Comparison of ENCODE assay signal across 14 cellular contexts in the genomic region with DNA sequence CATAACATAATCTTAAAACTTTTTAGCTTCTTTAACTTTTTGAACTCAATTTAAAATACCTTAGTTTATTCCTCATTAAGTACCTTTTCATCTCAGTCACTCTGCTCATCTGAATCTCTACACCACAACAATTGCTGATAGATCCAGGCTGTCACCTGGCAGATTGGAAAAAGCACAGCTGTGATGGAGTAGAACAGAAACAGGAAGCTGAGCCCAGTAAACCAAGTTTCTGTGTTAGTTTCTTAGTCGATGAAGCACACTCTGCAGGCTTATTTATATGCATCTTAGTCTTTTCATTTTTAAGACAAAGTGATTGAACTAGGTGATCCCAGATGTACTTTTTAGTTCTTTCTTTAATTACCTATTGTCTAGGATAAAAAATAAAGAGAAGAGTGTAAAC.
A peak's percentile ranks its signal among the peaks of the same experiment; 100 is the strongest.
DNase-seq lines count a peak whose midpoint lies in the region; ATAC-seq and TF ChIP-seq lines count a peak whose summit lies in the region.
"Had no signal": no experiment of that assay in that cellular context is flagged by ENCODE, and none has a peak within 500 bp of the region (broad histone marks: within the 10 kb centered on the region; RNA-seq: fewer than 3 reads in every experiment).

No MANE protein-coding gene starts in this region.

- TF ChIP-seq CTCF in osteocyte (IDR thresholded peaks at IDR 0.05) = no peak
- TF ChIP-seq CTCF in progenitor cell of endocrine pancreas (IDR thresholded peaks at IDR 0.05; ENCODE audit: unreplicated experiment) = no peak
- no peak for TF ChIP-seq CTCF in mesothelial cell of epicardium (IDR thresholded peaks at IDR 0.05; ENCODE audit: unreplicated experiment)

- H3K9me3 Mint-ChIP-seq in osteocyte (ENCODE audit: unreplicated experiment) (no peaks in the 10 kb centered on the region), progenitor cell of endocrine pancreas (ENCODE audit: low read depth) (no peaks in the 10 kb centered on the region), mesothelial cell of epicardium (peaks cover 8% of the 10 kb centered on the region)
- H3K9me3 Mint-ChIP-seq in activated T-helper 17 cell treated with anti-CD3 and anti-CD28 coated beads, Interleukin-2, amount 50 U/mL, for 72 hours = peaks cover 5% of the 10 kb centered on the region
- H3K9me3 Mint-ChIP-seq: activated CD4-positive, alpha-beta T cell treated with anti-CD3 and anti-CD28 coated beads, Interleukin-2, amount 10 ng/mL, durations not matched to agents 24 days and 14 days had no signal

- H3K4me1 Mint-ChIP-seq in osteocyte (ENCODE audit: unreplicated experiment) (no peaks in the 10 kb centered on the region), progenitor cell of endocrine pancreas (ENCODE audit: low read depth) (peaks cover 5% of the 10 kb centered on the region), mesothelial cell of epicardium (no peaks in the 10 kb centered on the region)
- no peaks in the 10 kb centered on the region for H3K4me1 Mint-ChIP-seq in activated T-helper 17 cell treated with anti-CD3 and anti-CD28 coated beads, Interleukin-2, amount 50 U/mL, for 72 hours
- H3K4me1 Mint-ChIP-seq: activated CD4-positive, alpha-beta T cell treated with anti-CD3 and anti-CD28 coated beads, Interleukin-2, amount 10 ng/mL, durations not matched to agents 24 days and 14 days had no signal

- H3K36me3 Mint-ChIP-seq in osteocyte (ENCODE audit: unreplicated experiment) = no peaks in the 10 kb centered on the region
- H3K36me3 Mint-ChIP-seq in progenitor cell of endocrine pancreas (ENCODE audit: insufficient read depth) = no peaks in the 10 kb centered on the region
- H3K36me3 Mint-ChIP-seq in activated T-helper 17 cell treated with anti-CD3 and anti-CD28 coated beads, Interleukin-2, amount 50 U/mL, for 72 hours (ENCODE audit: low read depth) = no peaks in the 10 kb centered on the region
- H3K36me3 Mint-ChIP-seq in mesothelial cell of epicardium = no peaks in the 10 kb centered on the region
- H3K36me3 Mint-ChIP-seq: activated naive CD4-positive, alpha-beta T cell treated with anti-CD3 and anti-CD28 coated beads, Interleukin-2, amount 50 U/mL, for 72 hours had no signal

- ATAC-seq in GM18907 (IDR thresholded peaks at IDR 0.05; ENCODE audit: unreplicated experiment) (peak; percentile 90), GM21526 (IDR thresholded peaks at IDR 0.05; ENCODE audit: low FRiP score, unreplicated experiment) (peak; percentile 74), HG03064 (IDR thresholded peaks at IDR 0.05; ENCODE audit: low read depth, unreplicated experiment) (peak; percentile 90)
- no peak for ATAC-seq in activated T-helper 17 cell treated with anti-CD3 and anti-CD28 coated beads, Interleukin-2, amount 50 U/mL, for 72 hours (replicated peaks)
- ATAC-seq: activated naive CD4-positive, alpha-beta T cell treated with anti-CD3 and anti-CD28 coated beads, Interleukin-2, amount 50 U/mL, for 72 hours; gastrocnemius medialis had no signal

- H3K27me3 Mint-ChIP-seq in osteocyte (ENCODE audit: unreplicated experiment) (no peaks in the 10 kb centered on the region), progenitor cell of endocrine pancreas (no peaks in the 10 kb centered on the region), mesothelial cell of epicardium (ENCODE audit: low read depth) (no peaks in the 10 kb centered on the region)
- no peaks in the 10 kb centered on the region for H3K27me3 Mint-ChIP-seq in activated T-helper 17 cell treated with anti-CD3 and anti-CD28 coated beads, Interleukin-2, amount 50 U/mL, for 72 hours
- H3K27me3 Mint-ChIP-seq: activated CD4-positive, alpha-beta T cell treated with anti-CD3 and anti-CD28 coated beads, Interleukin-2, amount 10 ng/mL, durations not matched to agents 24 days and 14 days had no signal

- H3K4me3 Mint-ChIP-seq in osteocyte (ENCODE audit: unreplicated experiment) (no peak overlapping the region), progenitor cell of endocrine pancreas (ENCODE audit: low read depth) (no peak overlapping the region), mesothelial cell of epicardium (no peak overlapping the region)
- no peak overlapping the region for H3K4me3 Mint-ChIP-seq in activated T-helper 17 cell treated with anti-CD3 and anti-CD28 coated beads, Interleukin-2, amount 50 U/mL, for 72 hours
- H3K4me3 Mint-ChIP-seq: activated CD4-positive, alpha-beta T cell treated with anti-CD3 and anti-CD28 coated beads, Interleukin-2, amount 10 ng/mL, durations not matched to agents 24 days and 14 days had no signal

- H3K27ac Mint-ChIP-seq in osteocyte (ENCODE audit: unreplicated experiment) (no peak overlapping the region), progenitor cell of endocrine pancreas (no peak overlapping the region), mesothelial cell of epicardium (no peak overlapping the region)
- H3K27ac Mint-ChIP-seq in activated T-helper 17 cell treated with anti-CD3 and anti-CD28 coated beads, Interleukin-2, amount 50 U/mL, for 72 hours = no peak overlapping the region
- H3K27ac Mint-ChIP-seq: activated CD4-positive, alpha-beta T cell treated with anti-CD3 and anti-CD28 coated beads, Interleukin-2, amount 10 ng/mL, durations not matched to agents 24 days and 14 days; activated naive CD4-positive, alpha-beta T cell treated with anti-CD3 and anti-CD28 coated beads, Interleukin-2, amount 50 U/mL, for 72 hours had no signal

- DNase-seq in OCI-M1 (lab: John Stamatoyannopoulos, UW) = peak; percentile 2
- DNase-seq in osteocyte (ENCODE audit: extremely low spot score, unreplicated experiment) = no peak
- no peak for DNase-seq in progenitor cell of endocrine pancreas (ENCODE audit: low spot score, unreplicated experiment)
- DNase-seq in mesothelial cell of epicardium (ENCODE audit: low spot score in 2 of 2, unreplicated experiment in 2 of 2) = no peak
- DNase-seq: activated CD4-positive, alpha-beta T cell treated with anti-CD3 and anti-CD28 coated beads, Interleukin-2, amount 10 ng/mL, durations not matched to agents 24 days and 14 days; cortex of kidney; gastrocnemius medialis; NCI-H2081 treated with DMSO at 0.1 percent for 48 hours; trophoblast cell had no signal
